Comparison of ENCODE assay signal across 12 cellular contexts in the genomic region with DNA sequence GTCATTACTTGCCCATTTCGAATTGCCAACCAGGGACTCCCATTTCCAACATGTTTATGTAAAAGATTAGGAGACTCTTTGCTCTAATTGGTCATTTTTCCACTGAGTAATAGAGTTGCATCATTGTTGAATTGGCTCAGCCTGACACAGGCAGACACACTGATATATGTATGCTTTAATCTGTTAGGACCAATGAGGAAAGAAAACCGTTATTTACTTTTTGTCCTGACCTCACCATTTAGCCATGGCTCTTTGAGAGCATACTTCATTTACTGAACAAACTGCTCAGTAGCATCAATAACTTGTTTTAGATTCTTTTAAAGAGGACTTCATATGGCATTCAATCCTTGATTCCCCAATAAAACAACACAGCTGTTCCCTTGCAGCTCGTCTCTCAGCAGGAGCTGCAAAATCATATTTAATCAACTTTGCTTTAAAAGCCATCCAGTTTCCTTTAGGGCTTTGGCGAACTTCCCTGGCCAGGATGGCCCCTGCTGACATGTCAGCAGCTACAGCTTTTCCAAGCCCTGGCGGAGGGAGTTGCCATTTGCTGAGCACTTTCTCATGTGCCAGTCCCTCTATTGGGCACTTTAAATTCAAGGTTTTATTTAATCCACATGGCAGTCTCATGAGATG.
DNase-seq lines count a peak whose midpoint lies in the region; ATAC-seq and TF ChIP-seq lines count a peak whose summit lies in the region.
"Had no signal": no experiment of that assay in that cellular context is flagged by ENCODE, and none has a peak within 500 bp of the region (broad histone marks: within the 10 kb centered on the region; RNA-seq: fewer than 3 reads in every experiment).

No MANE protein-coding gene starts in this region.

- no peak overlapping the region for H3K27ac Mint-ChIP-seq in type B pancreatic cell
- H3K27ac Mint-ChIP-seq in endodermal cell = no peak overlapping the region
- H3K27ac Mint-ChIP-seq: immature natural killer cell, T-helper 17 cell had no signal

- no peak overlapping the region for H2BK120ac ChIP-seq in mesenchymal stem cell (ENCODE audit: low read depth, low read length)

- POLR2A ChIA-PET in BJ (lab: Charles Lee) = interaction anchor here (0.5 kb wide), 1 partner anchor 104 kb away, joined by 19 read pairs; no protein-coding TSS in a partner anchor

- WGBS in mesenchymal stem cell = 86% methylated on average over 5 of the region's 5 CpGs
- WGBS in upper lobe of left lung, 2 donors = 57 to 65% methylated on average over 5 of the region's 5 CpGs
- WGBS in endodermal cell (ENCODE audit: insufficient coverage in 1 of 2, insufficient read length in 1 of 2), 2 experiments = 84 to 88% methylated on average over 3 to 5 of the region's 5 CpGs

- no peak for TF ChIP-seq EP300 in upper lobe of left lung (IDR thresholded peaks at IDR 0.05)

- H3K4ac ChIP-seq in mesenchymal stem cell (ENCODE audit: low read depth in 1 of 2, low read length in 2 of 2) = no peak overlapping the region

- H3K27ac ChIP-seq in mesenchymal stem cell (ENCODE audit: low read length, poor library complexity, severe bottlenecking) = peak overlapping the region; percentile 67
- no peak overlapping the region for H3K27ac ChIP-seq in upper lobe of left lung
- H3K27ac ChIP-seq in endodermal cell (ENCODE audit: low read depth, low read length) = no peak overlapping the region

- no peak for TF ChIP-seq POLR2A in upper lobe of left lung (IDR thresholded peaks at IDR 0.05)

- no peak overlapping the region for H3K23ac ChIP-seq in mesenchymal stem cell (ENCODE audit: low read length in 2 of 2)

- no peak overlapping the region for H3K4me3 ChIP-seq in BJ (ENCODE audit: low read depth, low read length)
- H3K4me3 ChIP-seq in mesenchymal stem cell (ENCODE audit: insufficient read depth in 1 of 2, low read depth in 1 of 2, low read length in 2 of 2) = peak overlapping the region in 1 of 2 experiments; percentile 15
- no peak overlapping the region for H3K4me3 ChIP-seq in upper lobe of left lung
- H3K4me3 ChIP-seq in endodermal cell (ENCODE audit: low read length) = no peak overlapping the region

- no peaks in the 10 kb centered on the region for H3K9me3 ChIP-seq in mesenchymal stem cell (ENCODE audit: control insufficient read depth, low read length)
- no peaks in the 10 kb centered on the region for H3K9me3 ChIP-seq in upper lobe of left lung
- H3K9me3 ChIP-seq in endodermal cell (ENCODE audit: control insufficient read depth, low read length) = peaks cover 8% of the 10 kb centered on the region

- no peaks in the 10 kb centered on the region for H3K36me3 ChIP-seq in BJ (ENCODE audit: control insufficient read depth, insufficient read depth, low read length)
- H3K36me3 ChIP-seq in mesenchymal stem cell (ENCODE audit: control insufficient read depth in 1 of 2, insufficient read depth in 2 of 2, low read depth in 1 of 2, low read length in 2 of 2) = no peaks in the 10 kb centered on the region
- no peaks in the 10 kb centered on the region for H3K36me3 ChIP-seq in upper lobe of left lung
- H3K36me3 ChIP-seq in endodermal cell (ENCODE audit: control insufficient read depth, insufficient read depth, low read length) = no peaks in the 10 kb centered on the region

- H3K9me3 Mint-ChIP-seq in type B pancreatic cell (peaks cover 5% of the 10 kb centered on the region), endodermal cell (no peaks in the 10 kb centered on the region)

- no peak overlapping the region for H2AK5ac ChIP-seq in mesenchymal stem cell (ENCODE audit: low read length, severe bottlenecking)

- H2BK12ac ChIP-seq in mesenchymal stem cell (ENCODE audit: low read length in 2 of 2) = no peak overlapping the region

- DNase-seq in BJ (ENCODE audit: low read depth) (peak; percentile 58), NCI-H2081 treated with DMSO at 0.1 percent for 48 hours (lab: John Stamatoyannopoulos, UW) (peak; percentile 88), cerebellar cortex (ENCODE audit: low spot score) (peak; percentile 64), mesenchymal stem cell (peak; percentile 82), type B pancreatic cell (ENCODE audit: extremely low spot score, unreplicated experiment) (no peak), upper lobe of left lung (no peak), endodermal cell (no peak)
- DNase-seq: immature natural killer cell, NCI-H2227 treated with DMSO at 0.1 percent for 48 hours, T-helper 17 cell had no signal

- peaks cover 6% of the 10 kb centered on the region for H3K27me3 Mint-ChIP-seq in type B pancreatic cell
- H3K27me3 Mint-ChIP-seq in endodermal cell (ENCODE audit: insufficient read depth) = no peaks in the 10 kb centered on the region

- H3K4me2 ChIP-seq in mesenchymal stem cell (ENCODE audit: low read length, poor library complexity, severe bottlenecking) = no peak overlapping the region

- H3K4me1 Mint-ChIP-seq in type B pancreatic cell (ENCODE audit: unreplicated experiment) (peaks cover 23% of the 10 kb centered on the region), endodermal cell (peaks cover 22% of the 10 kb centered on the region)
- H3K4me1 Mint-ChIP-seq: immature natural killer cell, T-helper 17 cell had no signal

- peak overlapping the region; percentile 65 for H3K9ac ChIP-seq in mesenchymal stem cell (ENCODE audit: low read length)
- H3K9ac ChIP-seq in endodermal cell (ENCODE audit: extremely low read depth, low read length, poor library complexity, severe bottlenecking) = no peak overlapping the region

- H2BK15ac ChIP-seq in mesenchymal stem cell (ENCODE audit: low read depth, poor library complexity, severe bottlenecking) = no peak overlapping the region

- no peak overlapping the region for H3K14ac ChIP-seq in mesenchymal stem cell (ENCODE audit: low read length in 2 of 2)

- peaks cover 1% of the 10 kb centered on the region for H3K4me1 ChIP-seq in mesenchymal stem cell (ENCODE audit: control insufficient read depth, insufficient read depth, low read depth, low read length)
- no peaks in the 10 kb centered on the region for H3K4me1 ChIP-seq in upper lobe of left lung
- peaks cover 16% of the 10 kb centered on the region for H3K4me1 ChIP-seq in endodermal cell (ENCODE audit: control insufficient read depth, insufficient read depth, low read length)

- H3K18ac ChIP-seq in mesenchymal stem cell (ENCODE audit: low read depth in 1 of 2, low read length in 2 of 2) = no peak overlapping the region

- H3K79me1 ChIP-seq in mesenchymal stem cell (replicated peaks; ENCODE audit: low read length, poor library complexity, severe bottlenecking) = no peaks in the 10 kb centered on the region

- H2AFZ ChIP-seq in mesenchymal stem cell (ENCODE audit: low read depth, low read length) = no peak overlapping the region

- no peak for TF ChIP-seq CTCF in BJ (IDR thresholded peaks at IDR 0.05; ENCODE audit: insufficient read depth, low read depth, low read length)
- no peak for TF ChIP-seq CTCF in type B pancreatic cell (conservative IDR thresholded peaks at IDR 0.05)
- TF ChIP-seq CTCF in upper lobe of left lung (IDR thresholded peaks at IDR 0.05) = no peak
- TF ChIP-seq CTCF in endodermal cell (conservative IDR thresholded peaks at IDR 0.05) = no peak

- H3K36me3 Mint-ChIP-seq in type B pancreatic cell = peaks cover 5% of the 10 kb centered on the region
- H3K36me3 Mint-ChIP-seq in endodermal cell (ENCODE audit: low read depth) = peaks cover 6% of the 10 kb centered on the region
- H3K36me3 Mint-ChIP-seq: immature natural killer cell had no signal

- no peaks in the 10 kb centered on the region for H3K27me3 ChIP-seq in BJ (ENCODE audit: control insufficient read depth, insufficient read depth, low read length)
- no peaks in the 10 kb centered on the region for H3K27me3 ChIP-seq in mesenchymal stem cell (ENCODE audit: control insufficient read depth in 1 of 2, insufficient read depth in 1 of 2, low read length in 2 of 2)
- H3K27me3 ChIP-seq in upper lobe of left lung = no peaks in the 10 kb centered on the region
- H3K27me3 ChIP-seq in endodermal cell (ENCODE audit: control insufficient read depth, insufficient read depth, low read length, poor library complexity, severe bottlenecking) = no peaks in the 10 kb centered on the region

- no peak overlapping the region for H3K4me3 Mint-ChIP-seq in type B pancreatic cell
- H3K4me3 Mint-ChIP-seq in endodermal cell = no peak overlapping the region
- H3K4me3 Mint-ChIP-seq: immature natural killer cell, T-helper 17 cell had no signal

- no peak overlapping the region for H2BK5ac ChIP-seq in mesenchymal stem cell (ENCODE audit: low read depth, low read length, poor library complexity, severe bottlenecking)

- H4K91ac ChIP-seq in mesenchymal stem cell (ENCODE audit: low read length) = no peak overlapping the region

- no peak overlapping the region for H4K8ac ChIP-seq in mesenchymal stem cell (ENCODE audit: low read length)

- CTCF ChIA-PET in BJ (lab: Yijun Ruan, JAX) = interaction anchor here (1.4 to 1.5 kb wide), 2 partner anchors 10 to 26 kb away, joined by 3 to 4 read pairs; no protein-coding TSS in a partner anchor

- ATAC-seq in upper lobe of left lung (ENCODE audit: low FRiP score in 2 of 2) (no peak), GM19324 (IDR thresholded peaks at IDR 0.05; ENCODE audit: low FRiP score, unreplicated experiment) (no peak)
- ATAC-seq: HCT116, T-helper 17 cell had no signal

Comparison
In these comparisons a context has a peak if more than half of its experiments do, and no peak if none do; other contexts are left out.
1. DNase-seq: peak in BJ (single experiment), NCI-H2081 treated with DMSO at 0.1 percent for 48 hours (single experiment), cerebellar cortex (single experiment) and mesenchymal stem cell (single experiment); none in type B pancreatic cell (single experiment), upper lobe of left lung (0 of 2) and endodermal cell (single experiment).